ENCODE assay signal across 8 cellular contexts in the genomic region with DNA sequence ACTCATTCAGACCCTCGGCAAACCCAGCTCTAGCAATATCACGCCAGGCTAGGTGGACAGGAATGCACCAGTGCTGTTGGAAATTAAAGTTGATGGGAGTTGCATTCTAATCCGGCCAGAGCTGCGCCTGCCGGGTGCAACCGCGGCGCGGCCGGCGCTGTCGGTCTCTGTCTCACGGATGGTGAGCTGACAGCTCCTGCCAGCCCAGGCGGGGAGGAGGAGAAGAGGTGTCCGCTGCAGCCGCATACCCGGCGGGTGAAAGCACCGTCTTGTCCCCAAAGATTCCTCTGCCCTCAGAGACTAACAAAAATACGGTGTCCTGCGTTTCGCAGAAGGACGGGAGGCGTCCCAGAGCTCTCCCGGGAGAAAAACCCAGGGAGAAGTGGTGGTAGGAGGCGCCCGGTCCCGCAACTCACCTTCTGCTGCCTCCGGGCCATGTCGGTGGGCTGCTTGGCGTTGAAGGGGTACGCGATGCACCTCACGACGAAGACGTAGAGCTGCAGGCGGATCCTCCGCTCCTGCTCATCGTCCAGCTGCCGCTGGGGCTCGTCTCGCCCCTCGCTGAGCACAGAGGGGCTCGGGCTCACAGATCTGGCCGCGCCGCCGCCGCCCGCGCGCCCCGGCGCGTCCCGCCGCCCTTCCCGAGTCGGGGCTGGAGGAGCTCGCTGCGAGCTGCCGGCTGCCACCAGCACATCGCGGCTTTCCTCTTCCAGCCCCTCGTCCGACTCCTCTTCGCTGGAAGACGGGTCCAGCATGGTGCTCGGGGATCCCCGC. TPM values are rescaled to one million over a fixed set of nuclear protein-coding genes. Genes with fewer than 3 reads are reported as not detected.
DNase-seq lines count a peak whose midpoint lies in the region; ATAC-seq and TF ChIP-seq lines count a peak whose summit lies in the region.

No MANE protein-coding gene starts in this region.

- H3K9me3 ChIP-seq in thyroid gland = no peaks in the 10 kb centered on the region

- H3K4me3 ChIP-seq in lower leg skin (ENCODE audit: low read depth, poor library complexity, severe bottlenecking) (peak overlapping the region; percentile 67), thyroid gland (replicated peaks in 1 of 3) (peak overlapping the region; percentile 92 to 96 (median 95))

- TF ChIP-seq POLR2A in lower leg skin (IDR thresholded peaks at IDR 0.05) (no peak), thyroid gland (IDR thresholded peaks at IDR 0.05) (no peak)

- ATAC-seq in GM18861 (IDR thresholded peaks at IDR 0.05; ENCODE audit: unreplicated experiment) = peak; percentile 24
- ATAC-seq in HG03039 (IDR thresholded peaks at IDR 0.05; ENCODE audit: unreplicated experiment) = peak; percentile 35

- H3K36me3 ChIP-seq in thyroid gland = no peaks in the 10 kb centered on the region

- TF ChIP-seq CTCF in lower leg skin (IDR thresholded peaks at IDR 0.05) = no peak
- peak in 1 of 6 experiments; percentile 14 for TF ChIP-seq CTCF in thyroid gland (IDR thresholded peaks at IDR 0.05)

- H3K27ac ChIP-seq in thyroid gland = peak overlapping the region; percentile 94 to 96 (median 95)

- DNase-seq in Ammon's horn (ENCODE audit: low spot score) = peak; percentile 32
- DNase-seq in OCI-M1 (lab: John Stamatoyannopoulos, UW) = peak; percentile 32
- peak; percentile 31 to 62 for DNase-seq in dermis microvascular lymphatic vessel endothelial cell (ENCODE audit: low read depth in 2 of 2)
- DNase-seq in lower leg skin (ENCODE audit: low spot score in 2 of 2) = peak in 1 of 2 donors; percentile 86
- DNase-seq in thyroid gland = peak; percentile 46 to 53
- DNase-seq in NCI-H2196 (lab: John Stamatoyannopoulos, UW; ENCODE audit: unreplicated experiment) = no peak

- WGBS in lower leg skin, 2 donors = 1% methylated on average over 32 to 64 of the region's 70 CpGs
- WGBS in thyroid gland, 2 donors = 0 to 1% methylated on average over 28 to 37 of the region's 70 CpGs

- intact Hi-C loops in lower leg skin (cut with DNase I; ENCODE audit: low total_unique reads) = no loop called here
- intact Hi-C loops in thyroid gland (cut with DNase I) = no loop called here

- no peaks in the 10 kb centered on the region for H3K27me3 ChIP-seq in thyroid gland

- H3K4me1 ChIP-seq in thyroid gland = peaks cover 19 to 33% of the 10 kb centered on the region in 2 donors

RNA-seq across cellular contexts. Expression of gene CADPS2, which starts 0.5 kb away (rescaled TPM):
- total RNA-seq in dermis microvascular lymphatic vessel endothelial cell (49.0 and 49.2 TPM in 2 replicates), lower leg skin (10 to 100 TPM in 1 of 4 donors, 1 to 10 TPM in 3; 4.1 to 11.6 (median 6.5) TPM), thyroid gland (10 to 100 TPM; 27.7 to 46.2 (median 32.6) TPM)
